ENCODE assay signal across 8 cellular contexts in the genomic region with DNA sequence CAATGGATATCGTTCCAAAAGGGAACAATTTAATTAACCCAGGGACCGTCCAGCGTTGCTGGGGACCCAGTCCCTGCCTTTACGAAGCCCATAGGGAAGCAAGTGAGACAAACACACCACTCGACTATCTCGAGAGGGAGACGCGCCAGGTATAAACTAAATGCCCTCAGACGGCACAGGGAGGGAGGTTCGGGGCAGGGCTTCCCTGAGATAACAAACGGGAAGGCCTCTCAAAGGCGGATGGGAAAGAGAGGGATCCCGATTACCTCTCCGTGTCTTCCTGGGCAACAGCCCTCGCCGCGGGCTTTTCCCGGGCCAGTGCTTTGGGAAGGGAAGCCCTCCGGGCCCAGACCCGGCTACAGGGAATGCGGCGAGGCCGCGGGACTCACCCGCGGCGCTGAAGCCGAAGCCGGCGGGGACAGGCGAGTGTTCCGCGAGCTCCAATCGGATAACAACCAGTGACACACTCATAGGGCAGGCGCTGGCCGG. TPM values are rescaled to one million over a fixed set of nuclear protein-coding genes. Genes with fewer than 3 reads are reported as not detected.
DNase-seq lines count a peak whose midpoint lies in the region; ATAC-seq and TF ChIP-seq lines count a peak whose summit lies in the region.

No MANE protein-coding gene starts in this region.

- peak overlapping the region; percentile 93 for H2AFZ ChIP-seq in osteoblast (ENCODE audit: low read length)

- H3K27ac ChIP-seq in SJSA1 (peak overlapping the region; percentile 40), osteoblast (ENCODE audit: low read depth, low read length) (peak overlapping the region; percentile 87)

- peaks cover 58% of the 10 kb centered on the region for H3K79me2 ChIP-seq in osteoblast (ENCODE audit: insufficient read depth, low read length)

- H4K20me1 ChIP-seq in osteoblast (ENCODE audit: insufficient read depth, low read length), result peaks cover 13% of the 10 kb centered on the region

- H3K9me3 ChIP-seq in SJSA1 (replicated peaks) (no peaks in the 10 kb centered on the region), osteoblast (ENCODE audit: low read depth, low read length) (no peaks in the 10 kb centered on the region)

- TF ChIP-seq CTCF in osteoblast (IDR thresholded peaks at IDR 0.05; ENCODE audit: extremely low read depth, low read depth, low read length), result no peak

- H3K4me2 ChIP-seq in osteoblast (ENCODE audit: insufficient read depth, low read length), result peak overlapping the region; percentile 100

- H3K4me3 ChIP-seq in SJSA1 (peak overlapping the region; percentile 74), osteoblast (ENCODE audit: insufficient read depth, low read length) (peak overlapping the region; percentile 95)

- H3K36me3 ChIP-seq in SJSA1 (peaks cover 28% of the 10 kb centered on the region), osteoblast (ENCODE audit: insufficient read depth, low read length) (peaks cover 24% of the 10 kb centered on the region)

- ATAC-seq in HG02840 (IDR thresholded peaks at IDR 0.05; ENCODE audit: low FRiP score, unreplicated experiment) (peak; percentile 14), esophagus mucosa (peak; percentile 23)

- H3K4me1 ChIP-seq in SJSA1 (replicated peaks), result peaks cover 14% of the 10 kb centered on the region
- peaks cover 24% of the 10 kb centered on the region for H3K4me1 ChIP-seq in osteoblast (ENCODE audit: insufficient read depth, low read length)

- DNase-seq in DMS 273 (lab: John Stamatoyannopoulos, UW; ENCODE audit: unreplicated experiment) (peak; percentile 53), DMS 273 treated with DMSO at 0.1 percent for 48 hours (lab: John Stamatoyannopoulos, UW) (no peak), SJSA1 (ENCODE audit: low read depth in 1 of 2, low spot score in 2 of 2) (peak in 1 of 2 experiments; percentile 40), osteoblast (ENCODE audit: insufficient read length, low spot score, missing footprints) (no peak), NCI-H2227 (lab: John Stamatoyannopoulos, UW; ENCODE audit: unreplicated experiment) (no peak), OCI-M2 (lab: John Stamatoyannopoulos, UW; ENCODE audit: unreplicated experiment) (no peak)

- H3K27me3 ChIP-seq in SJSA1 (replicated peaks) (no peaks in the 10 kb centered on the region), osteoblast (ENCODE audit: insufficient read depth, low read length) (no peaks in the 10 kb centered on the region)

RNA-seq across cellular contexts. Expression of a gene that starts 0.4 kb away (rescaled TPM):
- 12.9 and 18.4 TPM in 2 replicates for total RNA-seq in SJSA1 (2014; rRNA removed; shearing (Covaris generic))
- total RNA-seq in esophagus mucosa (11.0 TPM), osteoblast (19.7 and 22.1 TPM in 2 replicates)

RNA-seq across cellular contexts. Expression of a gene that starts 0.5 kb away (rescaled TPM):
- total RNA-seq in SJSA1 (2014; rRNA removed; shearing (Covaris generic)), result 1.6 and 4.2 TPM in 2 replicates
- total RNA-seq in esophagus mucosa (14.7 TPM), osteoblast (18.1 and 19.4 TPM in 2 replicates)
